In the genomic region with DNA sequence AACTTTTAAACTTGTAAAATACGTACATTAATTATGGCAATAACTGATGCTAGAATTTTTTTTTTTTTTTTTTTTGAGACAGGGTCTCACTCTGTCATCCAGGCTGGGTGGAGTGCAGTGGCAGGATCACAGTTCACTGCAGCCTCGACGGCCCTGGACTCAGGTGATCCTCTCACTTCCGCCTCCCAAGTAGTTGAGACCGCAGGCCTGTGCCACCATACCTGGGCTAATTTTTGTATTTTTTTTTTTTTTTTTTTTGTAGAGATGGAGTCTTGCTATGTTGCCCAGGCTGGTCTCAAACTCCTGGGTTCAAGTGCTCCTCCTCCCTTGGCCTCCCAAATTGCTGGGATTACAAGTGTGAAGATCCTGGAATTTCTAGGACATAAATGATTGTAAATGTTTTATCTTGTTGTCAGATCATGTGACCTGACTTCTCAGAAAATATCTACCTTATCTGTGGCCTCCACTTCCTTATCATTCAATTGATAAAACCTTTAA, we compare ENCODE assay signal across 1 cellular context.
A peak's percentile ranks its signal among the peaks of the same experiment; 100 is the strongest.
TF ChIP-seq lines count a peak whose summit lies in the region.

No MANE protein-coding gene starts in this region.

TF ChIP-seq in K562, 482 proteins besides CTCF, POLR2A, EP300 and RAD21:
- TF ChIP-seq, protein P1, sequence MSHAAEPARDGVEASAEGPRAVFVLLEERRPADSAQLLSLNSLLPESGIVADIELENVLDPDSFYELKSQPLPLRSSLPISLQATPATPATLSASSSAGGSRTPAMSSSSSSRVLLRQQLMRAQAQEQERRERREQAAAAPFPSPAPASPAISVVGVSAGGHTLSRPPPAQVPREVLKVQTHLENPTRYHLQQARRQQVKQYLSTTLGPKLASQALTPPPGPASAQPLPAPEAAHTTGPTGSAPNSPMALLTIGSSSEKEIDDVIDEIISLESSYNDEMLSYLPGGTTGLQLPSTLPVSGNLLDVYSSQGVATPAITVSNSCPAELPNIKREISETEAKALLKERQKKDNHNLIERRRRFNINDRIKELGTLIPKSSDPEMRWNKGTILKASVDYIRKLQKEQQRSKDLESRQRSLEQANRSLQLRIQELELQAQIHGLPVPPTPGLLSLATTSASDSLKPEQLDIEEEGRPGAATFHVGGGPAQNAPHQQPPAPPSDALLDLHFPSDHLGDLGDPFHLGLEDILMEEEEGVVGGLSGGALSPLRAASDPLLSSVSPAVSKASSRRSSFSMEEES (CRISPR knock-in tag; IDR thresholded peaks at IDR 0.05) = peak; percentile 88
- peak; percentile 95 for TF ChIP-seq ZNF121 (CRISPR knock-in tag; conservative IDR thresholded peaks at IDR 0.05)
- no peak for TF ChIP-seq RBM25 (IDR thresholded peaks at IDR 0.05; ENCODE audit: low read depth, low read length, severe bottlenecking)
- TF ChIP-seq ZFP36 (IDR thresholded peaks at IDR 0.05; ENCODE audit: low read depth, low read length, partially characterized antibody) = no peak
- no peak for TF ChIP-seq DDX20 (tag; IDR thresholded peaks at IDR 0.05; ENCODE audit: low read depth)
- TF ChIP-seq ZNF384 (IDR thresholded peaks at IDR 0.05; ENCODE audit: low read depth, low read length) = peak; percentile 52; the same call in 1 of the 2 replicates
- TF ChIP-seq ZNF431 (CRISPR knock-in tag; IDR thresholded peaks at IDR 0.05) = no peak
- 0 out of 2 replicates have a peak, but pooled peaks have one; percentile 21 for TF ChIP-seq ARID2 (IDR thresholded peaks at IDR 0.05)
- peak; percentile 76 for TF ChIP-seq BCOR (IDR thresholded peaks at IDR 0.05)
- TF ChIP-seq CHD2 (IDR thresholded peaks at IDR 0.05; ENCODE audit: low read depth, low read length) = no peak
- peak; percentile 28; the same call in 1 of the 2 replicates for TF ChIP-seq ADNP (tag; IDR thresholded peaks at IDR 0.05)
- TF ChIP-seq ZNF316 (IDR thresholded peaks at IDR 0.05) = 0 out of 2 replicates have a peak, but pooled peaks have one; percentile 13
- TF ChIP-seq SIX5 (IDR thresholded peaks at IDR 0.05; ENCODE audit: borderline replicate concordance in 1 of 2, insufficient read depth in 1 of 2, low read depth in 1 of 2, low read length in 2 of 2) = no peak
- TF ChIP-seq SMAD3 (CRISPR knock-in tag; conservative IDR thresholded peaks at IDR 0.05) = no peak
- no peak for TF ChIP-seq ZNF311 (CRISPR knock-in tag; IDR thresholded peaks at IDR 0.05)
- TF ChIP-seq SAP30 (IDR thresholded peaks at IDR 0.05; ENCODE audit: borderline replicate concordance, insufficient read depth, low read depth, low read length, poor library complexity, severe bottlenecking) = no peak
- TF ChIP-seq ZNF436 (CRISPR knock-in tag; IDR thresholded peaks at IDR 0.05) = no peak
TF ChIP-seq in K562: peak in this region for 7.
